In genomic region chr9:136056546-136057235, GRCh38 we compare ENCODE assay signal across 24 cellular contexts. TPM values are rescaled to one million over a fixed set of nuclear protein-coding genes. Genes with fewer than 3 reads are reported as not detected.
DNase-seq lines count a peak whose midpoint lies in the region; ATAC-seq, FAIRE-seq and TF ChIP-seq lines count a peak whose summit lies in the region.
"Had no signal": no experiment of that assay in that cellular context is flagged by ENCODE, and none has a peak within 500 bp of the region (broad histone marks: within the 10 kb centered on the region; RNA-seq: fewer than 3 reads in every experiment).

No MANE protein-coding gene starts in this region.

- no peak for FAIRE-seq in GM12892 (lab: Jason Lieb, UNC)
- FAIRE-seq: astrocyte, D721Med, endothelial cell of umbilical vein, GM18507, pancreas had no signal

- POLR2A ChIA-PET in A673 (lab: Charles Lee; ENCODE audit: low non-redundant PET): interaction anchor here (0.7 kb wide), 1 partner anchor 33 kb away, joined by 5 read pairs; no protein-coding TSS in a partner anchor
- POLR2A ChIA-PET in activated B cell treated with CpG ODN at 0.5 μM for 24 hours (lab: Charles Lee): no interaction called here

- intact Hi-C loops in A673 (cut with micrococcal nuclease; ENCODE audit: unreplicated experiment) (no loop called here), activated B cell treated with CpG ODN at 0.5 μM for 24 hours (cut with micrococcal nuclease) (no loop called here)

- H3K4me1 ChIP-seq in A673 (ENCODE audit: insufficient read depth, low read length, poor library complexity, severe bottlenecking): peaks cover 89% of the 10 kb centered on the region

- CTCF ChIA-PET in A673 (lab: Charles Lee): no interaction called here
- CTCF ChIA-PET in activated B cell treated with CpG ODN at 0.5 μM for 24 hours (lab: Charles Lee): no interaction called here

- no peak overlapping the region for H3K4me3 ChIP-seq in A673 (ENCODE audit: low read depth, low read length, poor library complexity, severe bottlenecking)
- H3K4me3 ChIP-seq: pancreas, suprapubic skin had no signal

- H3K4me1 Mint-ChIP-seq in activated B cell treated with CpG ODN at 0.5 μM for 24 hours (peaks cover 35% of the 10 kb centered on the region), mesothelial cell of epicardium (peaks cover 40% of the 10 kb centered on the region)

- peaks cover 8% of the 10 kb centered on the region for H3K27me3 Mint-ChIP-seq in activated B cell treated with CpG ODN at 0.5 μM for 24 hours
- no peaks in the 10 kb centered on the region for H3K27me3 Mint-ChIP-seq in mesothelial cell of epicardium (ENCODE audit: low read depth)

- H3K9me3 Mint-ChIP-seq in activated B cell treated with CpG ODN at 0.5 μM for 24 hours (no peaks in the 10 kb centered on the region), mesothelial cell of epicardium (no peaks in the 10 kb centered on the region)
- H3K9me3 Mint-ChIP-seq: naive thymus-derived CD4-positive, alpha-beta T cell; stimulated activated naive B cell treated with anti-CD40 and anti-IgM and Interleukin-4, amounts not matched to agents 10 μg/mL and 1 μg/mL and 100 μg/mL, for 72 hours had no signal

- DNase-seq in A673 (ENCODE audit: low spot score) (no peak), GM12892 (ENCODE audit: insufficient read length) (peak; percentile 14), activated B cell treated with CpG ODN at 0.5 μM for 24 hours (no peak), mesothelial cell of epicardium (ENCODE audit: low spot score in 2 of 2, unreplicated experiment in 2 of 2) (peak in 1 of 2 experiments; percentile 34), SHP77 treated with DMSO at 0.1 percent for 48 hours (lab: John Stamatoyannopoulos, UW) (no peak)
- DNase-seq: GOT3; naive thymus-derived CD4-positive, alpha-beta T cell; NCI-H1048; NCI-H187 treated with DMSO at 0.1 percent for 48 hours; NCI-H524 treated with DMSO at 0.1 percent for 48 hours; RPMI8226; stimulated activated naive B cell treated with anti-CD40 and anti-IgM and Interleukin-4, amounts not matched to agents 10 μg/mL and 1 μg/mL and 100 μg/mL, for 72 hours; T-helper 9 cell; WERI-Rb-1 had no signal

- no peak for ATAC-seq in activated B cell treated with CpG ODN at 0.5 μM for 24 hours (ENCODE audit: low read depth)
- no peak for ATAC-seq in GM18502 (IDR thresholded peaks at IDR 0.05; ENCODE audit: poor library complexity, unreplicated experiment)
- ATAC-seq in GM18498 (IDR thresholded peaks at IDR 0.05; ENCODE audit: unreplicated experiment): no peak
- no peak for ATAC-seq in HG03432 (IDR thresholded peaks at IDR 0.05; ENCODE audit: unreplicated experiment)
- ATAC-seq: naive thymus-derived CD4-positive, alpha-beta T cell; pancreas had no signal

- no peaks in the 10 kb centered on the region for H3K36me3 Mint-ChIP-seq in activated B cell treated with CpG ODN at 0.5 μM for 24 hours (ENCODE audit: low read depth)
- H3K36me3 Mint-ChIP-seq in mesothelial cell of epicardium: no peaks in the 10 kb centered on the region
- H3K36me3 Mint-ChIP-seq: stimulated activated naive B cell treated with anti-CD40 and anti-IgM and Interleukin-4, amounts not matched to agents 10 μg/mL and 1 μg/mL and 100 μg/mL, for 72 hours had no signal

- no TSS peak for BruUV-seq in A673 (replicated peaks; lab: Mats Ljungman, UMichigan)

- TF ChIP-seq POLR2A in GM12892 (IDR thresholded peaks at IDR 0.05; ENCODE audit: low read depth, low read length): no peak

- TF ChIP-seq CTCF in A673 (conservative IDR thresholded peaks at IDR 0.05; ENCODE audit: low read depth, low read length): no peak
- TF ChIP-seq CTCF in activated B cell treated with CpG ODN at 0.5 μM for 24 hours (IDR thresholded peaks at IDR 0.05): no peak
- TF ChIP-seq CTCF in mesothelial cell of epicardium (IDR thresholded peaks at IDR 0.05; ENCODE audit: unreplicated experiment): no peak

- no peaks in the 10 kb centered on the region for H3K27me3 ChIP-seq in A673 (replicated peaks; ENCODE audit: insufficient read depth, low read depth, low read length, poor library complexity)
- H3K27me3 ChIP-seq: pancreas, suprapubic skin had no signal

- H3K27ac ChIP-seq in A673 (ENCODE audit: low read depth, low read length, poor library complexity, severe bottlenecking): peak overlapping the region; percentile 69
- H3K27ac ChIP-seq: pancreas, suprapubic skin, WERI-Rb-1 had no signal

- H3K4me3 Mint-ChIP-seq in activated B cell treated with CpG ODN at 0.5 μM for 24 hours: peak overlapping the region; percentile 65
- no peak overlapping the region for H3K4me3 Mint-ChIP-seq in mesothelial cell of epicardium

- H3K36me3 ChIP-seq in A673 (ENCODE audit: insufficient read depth, low read length, poor library complexity, severe bottlenecking): no peaks in the 10 kb centered on the region
- H3K36me3 ChIP-seq: pancreas, suprapubic skin, WERI-Rb-1 had no signal

- no peaks in the 10 kb centered on the region for H3K9me3 ChIP-seq in A673 (ENCODE audit: low read depth, low read length, poor library complexity, severe bottlenecking)
- H3K9me3 ChIP-seq: pancreas, suprapubic skin had no signal

- peak overlapping the region; percentile 79 for H3K27ac Mint-ChIP-seq in activated B cell treated with CpG ODN at 0.5 μM for 24 hours
- H3K27ac Mint-ChIP-seq in mesothelial cell of epicardium: peak overlapping the region; percentile 19
- H3K27ac Mint-ChIP-seq: activated naive CD8-positive, alpha-beta T cell; naive thymus-derived CD4-positive, alpha-beta T cell; stimulated activated naive B cell treated with anti-CD40 and anti-IgM and Interleukin-4, amounts not matched to agents 10 μg/mL and 1 μg/mL and 100 μg/mL, for 72 hours had no signal

RNA-seq across cellular contexts. Expression of gene NACC2, which starts 38.4 kb away (rescaled TPM):
- total RNA-seq in A673 (2021) (19.5 and 22.7 TPM in 2 replicates), activated B cell treated with CpG ODN at 0.5 μM for 24 hours (1.5 and 1.6 TPM in 2 replicates), mesothelial cell of epicardium (18.4 to 20.0 TPM (median 19.1 TPM) in 3 replicates)
- 0.04 TPM for polyA plus RNA-seq in GM12892 (2012; ENCODE audit: missing spikeins)
